In genomic region chr2:43270461-43270860, GRCh38 we compare ENCODE assay signal across 14 cellular contexts. TPM values are rescaled to one million over a fixed set of nuclear protein-coding genes. Genes with fewer than 3 reads are reported as not detected.
DNase-seq lines count a peak whose midpoint lies in the region; ATAC-seq, FAIRE-seq and TF ChIP-seq lines count a peak whose summit lies in the region.
"Had no signal": no experiment of that assay in that cellular context is flagged by ENCODE, and none has a peak within 500 bp of the region (broad histone marks: within the 10 kb centered on the region; RNA-seq: fewer than 3 reads in every experiment).

No MANE protein-coding gene starts in this region.

- H3K36me3 ChIP-seq in heart left ventricle (no peaks in the 10 kb centered on the region), endothelial cell of umbilical vein (ENCODE audit: control insufficient read depth in 2 of 2, extremely low read depth in 1 of 2, insufficient read depth in 2 of 2, low read length in 2 of 2) (no peaks in the 10 kb centered on the region), prostate gland (no peaks in the 10 kb centered on the region)

- H3K4me1 Mint-ChIP-seq in type B pancreatic cell (ENCODE audit: unreplicated experiment): peaks cover 61% of the 10 kb centered on the region
- H3K4me1 Mint-ChIP-seq: memory B cell had no signal

- no peaks in the 10 kb centered on the region for H4K20me1 ChIP-seq in endothelial cell of umbilical vein (replicated peaks; ENCODE audit: control insufficient read depth, extremely low read depth, insufficient read depth, low read length)

- peaks cover 14 to 66% (median 43%) of the 10 kb centered on the region in 12 donors for H3K4me1 ChIP-seq in heart left ventricle
- peaks cover 16% of the 10 kb centered on the region for H3K4me1 ChIP-seq in endothelial cell of umbilical vein (ENCODE audit: control insufficient read depth, extremely low read depth, insufficient read depth, low read length)
- peaks cover 10% of the 10 kb centered on the region for H3K4me1 ChIP-seq in prostate gland (replicated peaks)
- H3K4me1 ChIP-seq: parathyroid adenoma had no signal

- H3K4me3 Mint-ChIP-seq in type B pancreatic cell: no peak overlapping the region
- H3K4me3 Mint-ChIP-seq: activated naive CD8-positive, alpha-beta T cell; memory B cell had no signal

- no peaks in the 10 kb centered on the region for H3K27me3 ChIP-seq in heart left ventricle
- no peaks in the 10 kb centered on the region for H3K27me3 ChIP-seq in endothelial cell of umbilical vein (ENCODE audit: control insufficient read depth in 2 of 2, insufficient read depth in 2 of 2, low read length in 2 of 2)
- no peaks in the 10 kb centered on the region for H3K27me3 ChIP-seq in prostate gland (replicated peaks; ENCODE audit: insufficient read depth)

- 79 to 93% (median 88%) methylated on average over 2 of the region's 2 CpGs for WGBS in heart left ventricle, 4 donors
- WGBS in prostate gland: 85% methylated on average over 2 of the region's 2 CpGs

- no peak for TF ChIP-seq CTCF in heart left ventricle (IDR thresholded peaks at IDR 0.05)
- TF ChIP-seq CTCF in endothelial cell of umbilical vein (IDR thresholded peaks at IDR 0.05; ENCODE audit: extremely low read depth in 1 of 2, insufficient read depth in 1 of 2, low read depth in 1 of 2, low read length in 2 of 2): no peak
- TF ChIP-seq CTCF in prostate gland (IDR thresholded peaks at IDR 0.05): no peak
- no peak for TF ChIP-seq CTCF in type B pancreatic cell (conservative IDR thresholded peaks at IDR 0.05)

- H2AFZ ChIP-seq in endothelial cell of umbilical vein (ENCODE audit: low read depth, low read length): no peak overlapping the region
- H2AFZ ChIP-seq: parathyroid adenoma had no signal

- H3K27me3 Mint-ChIP-seq in type B pancreatic cell: no peaks in the 10 kb centered on the region
- H3K27me3 Mint-ChIP-seq: activated naive CD8-positive, alpha-beta T cell; memory B cell had no signal

- DNase-seq in heart left ventricle: no peak
- no peak for DNase-seq in Right ventricle myocardium inferior (ENCODE audit: missing footprints)
- no peak for DNase-seq in endothelial cell of umbilical vein (ENCODE audit: low read depth, low spot score)
- no peak for DNase-seq in prostate gland (ENCODE audit: low spot score)
- no peak for DNase-seq in type B pancreatic cell (ENCODE audit: extremely low spot score, unreplicated experiment)
- DNase-seq in NOMO-1 treated with DMSO at 0.1 percent for 48 hours (lab: John Stamatoyannopoulos, UW; ENCODE audit: unreplicated experiment): no peak
- no peak for DNase-seq in H54 (ENCODE audit: insufficient read length, low spot score)
- DNase-seq: SK-N-SH; stimulated activated CD4-positive, alpha-beta T cell treated with anti-CD3 and anti-CD28 coated beads, Interleukin-2, amount 100 ng/mL, for 24 hours had no signal

- H3K9ac ChIP-seq in endothelial cell of umbilical vein (replicated peaks; ENCODE audit: extremely low read depth, insufficient read depth, low read length): no peak overlapping the region
- H3K9ac ChIP-seq: parathyroid adenoma, SK-N-SH had no signal

- no peak for ATAC-seq in heart left ventricle
- ATAC-seq in Right ventricle myocardium inferior: no peak
- ATAC-seq in GM19467 (IDR thresholded peaks at IDR 0.05; ENCODE audit: unreplicated experiment): no peak
- ATAC-seq: A549 had no signal

- no peak overlapping the region for H3K4me2 ChIP-seq in endothelial cell of umbilical vein (ENCODE audit: insufficient read depth, low read length)
- H3K4me2 ChIP-seq: A549 had no signal

- peaks cover 19% of the 10 kb centered on the region for H3K36me3 Mint-ChIP-seq in type B pancreatic cell

- no peak overlapping the region for H3K4me3 ChIP-seq in heart left ventricle
- H3K4me3 ChIP-seq in endothelial cell of umbilical vein (replicated peaks in 1 of 3; ENCODE audit: insufficient read depth in 1 of 3, low read depth in 1 of 3, low read length in 3 of 3): no peak overlapping the region
- H3K4me3 ChIP-seq in prostate gland: no peak overlapping the region
- H3K4me3 ChIP-seq: A549 had no signal

- H3K27ac Mint-ChIP-seq in type B pancreatic cell: peak overlapping the region; percentile 76
- H3K27ac Mint-ChIP-seq: activated naive CD8-positive, alpha-beta T cell; memory B cell had no signal

- no peaks in the 10 kb centered on the region for H3K9me3 ChIP-seq in heart left ventricle
- H3K9me3 ChIP-seq in endothelial cell of umbilical vein (replicated peaks; ENCODE audit: control insufficient read depth, insufficient read depth, low read length): no peaks in the 10 kb centered on the region
- no peaks in the 10 kb centered on the region for H3K9me3 ChIP-seq in prostate gland
- H3K9me3 ChIP-seq: A549, SK-N-SH had no signal

- no peaks in the 10 kb centered on the region for H3K9me3 Mint-ChIP-seq in type B pancreatic cell
- H3K9me3 Mint-ChIP-seq: memory B cell had no signal

- no TSS peak for BruUV-seq in endothelial cell of umbilical vein (replicated peaks; lab: Mats Ljungman, UMichigan)

- no peaks in the 10 kb centered on the region for H3K79me2 ChIP-seq in endothelial cell of umbilical vein (ENCODE audit: control insufficient read depth, insufficient read depth, low read length)
- H3K79me2 ChIP-seq: parathyroid adenoma had no signal

- TF ChIP-seq POLR2A in heart left ventricle (IDR thresholded peaks at IDR 0.05) (no peak), endothelial cell of umbilical vein (IDR thresholded peaks at IDR 0.05; ENCODE audit: low read depth, low read length) (no peak), prostate gland (IDR thresholded peaks at IDR 0.05) (no peak), H54 (IDR thresholded peaks at IDR 0.05; ENCODE audit: low read depth, low read length) (no peak)

- intact Hi-C loops in heart left ventricle (cut with DNase I): no loop called here
- intact Hi-C loops in Right ventricle myocardium inferior (cut with DNase I): no loop called here
- intact Hi-C loops in endothelial cell of umbilical vein (cut with micrococcal nuclease): no loop called here
- intact Hi-C loops in prostate gland (cut with DNase I): no loop called here

- FAIRE-seq in endothelial cell of umbilical vein (lab: Jason Lieb, UNC) (no peak), H54 (lab: Jason Lieb, UNC) (no peak)
- FAIRE-seq: A549 had no signal

- CTCF ChIA-PET in endothelial cell of umbilical vein (lab: Charles Lee): no interaction called here

- H3K27ac ChIP-seq in heart left ventricle (peak overlapping the region; percentile 63 to 90 (median 74)), endothelial cell of umbilical vein (ENCODE audit: insufficient read depth, low read depth, low read length) (peak overlapping the region; percentile 84), prostate gland (peak overlapping the region; percentile 64 to 66)
- H3K27ac ChIP-seq: parathyroid adenoma had no signal

- POLR2A ChIA-PET in endothelial cell of umbilical vein (lab: Charles Lee): no interaction called here

- dilution Hi-C loops in endothelial cell of umbilical vein (cut with MboI; ENCODE audit: extremely low pct_ligation_motif_present, low sequenced_read_pairs): no loop called here

- no peaks in the 10 kb centered on the region for H3K9me1 ChIP-seq in endothelial cell of umbilical vein (replicated peaks; ENCODE audit: control insufficient read depth, extremely low read depth, insufficient read depth, low read length)

TF ChIP-seq in endothelial cell of umbilical vein, 7 proteins besides CTCF, POLR2A, EP300 and RAD21:
- no peak for TF ChIP-seq POLR2AphosphoS5 (IDR thresholded peaks at IDR 0.05; ENCODE audit: insufficient read depth, low read depth, low read length)
- no peak for TF ChIP-seq MYC (IDR thresholded peaks at IDR 0.05; ENCODE audit: low read depth, low read length)
- no peak for TF ChIP-seq MAX (IDR thresholded peaks at IDR 0.05; ENCODE audit: insufficient read depth, insufficient read length)
- TF ChIP-seq FOS (IDR thresholded peaks at IDR 0.05; ENCODE audit: borderline replicate concordance, insufficient read depth, low read length): no peak
- TF ChIP-seq EZH2 (IDR thresholded peaks at IDR 0.05; ENCODE audit: borderline replicate concordance, low read depth, low read length, severe bottlenecking): no peak
- TF ChIP-seq GATA2 (IDR thresholded peaks at IDR 0.05; ENCODE audit: insufficient read depth, insufficient read length, low read depth, low read length): no peak
- no peak for TF ChIP-seq JUN (IDR thresholded peaks at IDR 0.05; ENCODE audit: borderline replicate concordance, insufficient read depth, insufficient read length, low read depth)

RNA-seq across cellular contexts. Expression of gene ZFP36L2, which starts 44.1 kb away (rescaled TPM):
- total RNA-seq in heart left ventricle (10 to 100 TPM; 28.8 to 94.4 (median 44.9) TPM), Right ventricle myocardium inferior (51.1 TPM), endothelial cell of umbilical vein (73.4 and 75.9 TPM in 2 replicates), prostate gland (100 to 1,000 TPM; 117 to 256 TPM), type B pancreatic cell (ENCODE audit: low replicate concordance) (198 and 437 TPM in 2 replicates)
- polyA plus RNA-seq in heart left ventricle (10 to 100 TPM; 29.2 to 29.5 TPM), endothelial cell of umbilical vein (13.2 and 14.5 TPM in 2 replicates)
- 10.2 and 12.1 TPM in 2 replicates for polyA plus RNA-seq in endothelial cell of umbilical vein (2011; cell fraction: cytosol; rRNA removed)
- 15.6 and 20.8 TPM in 2 replicates for polyA plus RNA-seq in endothelial cell of umbilical vein (2011; cell fraction: nucleus; rRNA removed)
- polyA plus RNA-seq in endothelial cell of umbilical vein (2012): 28.9 and 35.9 TPM in 2 replicates
- polyA minus RNA-seq in endothelial cell of umbilical vein: 6.9 and 10.8 TPM in 2 replicates
- 20.3 TPM for polyA minus RNA-seq in endothelial cell of umbilical vein (2011; cell fraction: cytosol; rRNA and poly(A)+ RNA removed)
- polyA minus RNA-seq in endothelial cell of umbilical vein (2011; cell fraction: nucleus; rRNA and poly(A)+ RNA removed): 11.7 and 17.1 TPM in 2 replicates
